In the genomic region with DNA sequence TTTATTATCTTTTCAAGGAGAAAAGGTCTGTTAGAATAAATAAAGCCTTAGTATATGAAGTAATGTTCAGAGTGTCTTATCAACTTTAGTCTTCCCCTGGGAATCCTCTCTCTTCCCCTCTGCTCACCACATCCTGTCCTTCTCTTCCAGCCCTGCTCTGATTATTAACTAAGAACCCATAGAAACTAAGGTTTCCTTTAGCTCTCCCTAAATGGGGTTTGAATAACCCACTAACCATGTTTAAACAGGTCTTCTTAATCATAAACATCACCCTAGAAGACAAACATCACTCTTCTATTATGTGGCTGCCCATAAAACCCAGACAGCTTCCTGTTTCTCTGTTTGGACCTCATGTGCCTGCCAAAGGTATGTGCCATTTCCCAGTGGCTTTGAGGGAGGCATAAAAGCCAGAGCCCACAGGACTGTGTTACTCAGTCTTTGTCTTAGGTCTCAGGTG, we compare ENCODE assay signal across 2 cellular contexts.
TF ChIP-seq lines count a peak whose summit lies in the region.

No MANE protein-coding gene starts in this region.

TF ChIP-seq in SK-N-SH, 30 proteins besides CTCF, POLR2A, EP300 and RAD21 (continued from another document):
- no peak for TF ChIP-seq CHD2 (IDR thresholded peaks at IDR 0.05; ENCODE audit: low read length, partially characterized antibody)
- no peak for TF ChIP-seq IRF3 (IDR thresholded peaks at IDR 0.05; ENCODE audit: low read depth, low read length)
- no peak for TF ChIP-seq ZBTB33 (IDR thresholded peaks at IDR 0.05; ENCODE audit: borderline replicate concordance, low read depth)
- TF ChIP-seq POLR2AphosphoS5 (IDR thresholded peaks at IDR 0.05; ENCODE audit: low read depth, low read length), result no peak
- TF ChIP-seq GATA2 (CRISPR knock-in tag; IDR thresholded peaks at IDR 0.05), result no peak
- no peak for TF ChIP-seq MXI1 (IDR thresholded peaks at IDR 0.05; ENCODE audit: low read depth, low read length)
- TF ChIP-seq FOSL2 (IDR thresholded peaks at IDR 0.05; ENCODE audit: borderline replicate concordance, low read depth), result no peak
- TF ChIP-seq USF1 (IDR thresholded peaks at IDR 0.05; ENCODE audit: borderline replicate concordance, low read depth), result no peak
TF ChIP-seq in SK-N-SH: peak in this region for 0.

TF ChIP-seq in SK-N-SH treated with all-trans-retinoic acid at 6 μM for 48 hours, 23 proteins besides CTCF, POLR2A, EP300 and RAD21 (continued from another document):
- TF ChIP-seq TSHZ2 (CRISPR knock-in tag; IDR thresholded peaks at IDR 0.05) (no peak), PPARA (CRISPR knock-in tag; IDR thresholded peaks at IDR 0.05; ENCODE audit: borderline replicate concordance) (no peak), CSDC2 (CRISPR knock-in tag; IDR thresholded peaks at IDR 0.05) (no peak), ZNF8 (CRISPR knock-in tag; IDR thresholded peaks at IDR 0.05) (no peak), ISL1 (CRISPR knock-in tag; IDR thresholded peaks at IDR 0.05) (no peak), TCF4 (CRISPR knock-in tag; IDR thresholded peaks at IDR 0.05; ENCODE audit: borderline replicate concordance) (no peak), ARNTL (CRISPR knock-in tag; IDR thresholded peaks at IDR 0.05; ENCODE audit: borderline replicate concordance, low read depth) (no peak), BACH2 (CRISPR knock-in tag; IDR thresholded peaks at IDR 0.05; ENCODE audit: borderline replicate concordance) (no peak), ZNF70 (CRISPR knock-in tag; IDR thresholded peaks at IDR 0.05) (no peak), ZFP30 (CRISPR knock-in tag; IDR thresholded peaks at IDR 0.05) (no peak)
- TF ChIP-seq, protein P1, sequence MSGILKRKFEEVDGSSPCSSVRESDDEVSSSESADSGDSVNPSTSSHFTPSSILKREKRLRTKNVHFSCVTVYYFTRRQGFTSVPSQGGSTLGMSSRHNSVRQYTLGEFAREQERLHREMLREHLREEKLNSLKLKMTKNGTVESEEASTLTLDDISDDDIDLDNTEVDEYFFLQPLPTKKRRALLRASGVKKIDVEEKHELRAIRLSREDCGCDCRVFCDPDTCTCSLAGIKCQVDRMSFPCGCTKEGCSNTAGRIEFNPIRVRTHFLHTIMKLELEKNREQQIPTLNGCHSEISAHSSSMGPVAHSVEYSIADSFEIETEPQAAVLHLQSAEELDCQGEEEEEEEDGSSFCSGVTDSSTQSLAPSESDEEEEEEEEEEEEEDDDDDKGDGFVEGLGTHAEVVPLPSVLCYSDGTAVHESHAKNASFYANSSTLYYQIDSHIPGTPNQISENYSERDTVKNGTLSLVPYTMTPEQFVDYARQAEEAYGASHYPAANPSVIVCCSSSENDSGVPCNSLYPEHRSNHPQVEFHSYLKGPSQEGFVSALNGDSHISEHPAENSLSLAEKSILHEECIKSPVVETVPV (CRISPR knock-in tag; IDR thresholded peaks at IDR 0.05), result no peak
- TF ChIP-seq, protein P2, sequence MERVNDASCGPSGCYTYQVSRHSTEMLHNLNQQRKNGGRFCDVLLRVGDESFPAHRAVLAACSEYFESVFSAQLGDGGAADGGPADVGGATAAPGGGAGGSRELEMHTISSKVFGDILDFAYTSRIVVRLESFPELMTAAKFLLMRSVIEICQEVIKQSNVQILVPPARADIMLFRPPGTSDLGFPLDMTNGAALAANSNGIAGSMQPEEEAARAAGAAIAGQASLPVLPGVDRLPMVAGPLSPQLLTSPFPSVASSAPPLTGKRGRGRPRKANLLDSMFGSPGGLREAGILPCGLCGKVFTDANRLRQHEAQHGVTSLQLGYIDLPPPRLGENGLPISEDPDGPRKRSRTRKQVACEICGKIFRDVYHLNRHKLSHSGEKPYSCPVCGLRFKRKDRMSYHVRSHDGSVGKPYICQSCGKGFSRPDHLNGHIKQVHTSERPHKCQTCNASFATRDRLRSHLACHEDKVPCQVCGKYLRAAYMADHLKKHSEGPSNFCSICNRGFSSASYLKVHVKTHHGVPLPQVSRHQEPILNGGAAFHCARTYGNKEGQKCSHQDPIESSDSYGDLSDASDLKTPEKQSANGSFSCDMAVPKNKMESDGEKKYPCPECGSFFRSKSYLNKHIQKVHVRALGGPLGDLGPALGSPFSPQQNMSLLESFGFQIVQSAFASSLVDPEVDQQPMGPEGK (CRISPR knock-in tag; IDR thresholded peaks at IDR 0.05; ENCODE audit: borderline replicate concordance), result no peak
- TF ChIP-seq, protein P3, sequence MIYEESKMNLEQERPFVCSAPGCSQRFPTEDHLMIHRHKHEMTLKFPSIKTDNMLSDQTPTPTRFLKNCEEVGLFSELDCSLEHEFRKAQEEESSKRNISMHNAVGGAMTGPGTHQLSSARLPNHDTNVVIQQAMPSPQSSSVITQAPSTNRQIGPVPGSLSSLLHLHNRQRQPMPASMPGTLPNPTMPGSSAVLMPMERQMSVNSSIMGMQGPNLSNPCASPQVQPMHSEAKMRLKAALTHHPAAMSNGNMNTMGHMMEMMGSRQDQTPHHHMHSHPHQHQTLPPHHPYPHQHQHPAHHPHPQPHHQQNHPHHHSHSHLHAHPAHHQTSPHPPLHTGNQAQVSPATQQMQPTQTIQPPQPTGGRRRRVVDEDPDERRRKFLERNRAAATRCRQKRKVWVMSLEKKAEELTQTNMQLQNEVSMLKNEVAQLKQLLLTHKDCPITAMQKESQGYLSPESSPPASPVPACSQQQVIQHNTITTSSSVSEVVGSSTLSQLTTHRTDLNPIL (CRISPR knock-in tag; IDR thresholded peaks at IDR 0.05; ENCODE audit: low read depth), result no peak
TF ChIP-seq in SK-N-SH treated with all-trans-retinoic acid at 6 μM for 48 hours: peak in this region for 0.
